ENCODE assay signal across 8 cellular contexts in the genomic region with DNA sequence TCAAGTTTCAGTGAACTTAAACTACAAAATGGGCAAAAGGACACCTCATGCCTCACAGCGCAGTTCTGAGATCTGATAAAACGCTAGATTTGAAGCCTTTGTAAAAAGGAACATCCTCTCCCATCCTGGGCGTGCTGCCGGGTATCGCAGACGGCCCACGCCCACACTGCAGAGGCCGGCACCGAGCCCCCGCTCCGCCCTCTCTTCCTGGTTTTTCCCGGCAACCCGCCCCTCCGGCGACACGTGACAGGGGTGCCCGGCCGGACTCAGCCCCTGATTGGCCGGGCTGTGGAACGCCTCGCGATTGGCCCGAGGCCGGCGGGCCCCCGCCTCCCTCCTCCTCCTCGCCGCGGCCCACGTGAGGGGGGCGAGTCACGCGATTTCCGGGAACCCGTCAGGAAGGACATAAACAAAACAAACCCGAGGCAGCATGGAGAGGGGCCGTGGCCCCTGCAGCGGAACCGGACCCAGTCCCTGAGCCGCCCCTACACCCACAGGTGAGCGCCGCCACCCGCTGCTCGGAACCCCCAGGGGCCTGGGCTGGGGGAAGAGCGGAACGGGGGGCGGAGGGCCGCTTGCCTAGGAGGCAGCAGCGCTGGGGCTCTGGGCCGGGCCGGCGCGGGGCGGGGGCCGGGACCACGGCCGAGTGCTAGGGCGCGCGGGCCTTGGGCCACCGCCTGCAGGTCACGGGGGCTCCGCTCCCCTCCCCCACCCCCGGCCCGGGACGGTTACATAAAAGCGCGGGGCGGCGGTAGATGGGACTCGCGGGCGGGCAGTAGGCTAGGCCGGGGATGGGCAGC. TPM values are rescaled to one million over a fixed set of nuclear protein-coding genes. Genes with fewer than 3 reads are reported as not detected.
DNase-seq lines count a peak whose midpoint lies in the region; ATAC-seq, FAIRE-seq and TF ChIP-seq lines count a peak whose summit lies in the region.

A gene with protein sequence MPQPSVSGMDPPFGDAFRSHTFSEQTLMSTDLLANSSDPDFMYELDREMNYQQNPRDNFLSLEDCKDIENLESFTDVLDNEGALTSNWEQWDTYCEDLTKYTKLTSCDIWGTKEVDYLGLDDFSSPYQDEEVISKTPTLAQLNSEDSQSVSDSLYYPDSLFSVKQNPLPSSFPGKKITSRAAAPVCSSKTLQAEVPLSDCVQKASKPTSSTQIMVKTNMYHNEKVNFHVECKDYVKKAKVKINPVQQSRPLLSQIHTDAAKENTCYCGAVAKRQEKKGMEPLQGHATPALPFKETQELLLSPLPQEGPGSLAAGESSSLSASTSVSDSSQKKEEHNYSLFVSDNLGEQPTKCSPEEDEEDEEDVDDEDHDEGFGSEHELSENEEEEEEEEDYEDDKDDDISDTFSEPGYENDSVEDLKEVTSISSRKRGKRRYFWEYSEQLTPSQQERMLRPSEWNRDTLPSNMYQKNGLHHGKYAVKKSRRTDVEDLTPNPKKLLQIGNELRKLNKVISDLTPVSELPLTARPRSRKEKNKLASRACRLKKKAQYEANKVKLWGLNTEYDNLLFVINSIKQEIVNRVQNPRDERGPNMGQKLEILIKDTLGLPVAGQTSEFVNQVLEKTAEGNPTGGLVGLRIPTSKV (plus strand): TSS at position 370 of the 800 bp plus-strand sequence. CDS start 24,424 bp downstream, outside the sequence.

- ATAC-seq in activated T-helper 17 cell treated with anti-CD3 and anti-CD28 coated beads, Interleukin-2, amount 50 U/mL, for 72 hours (replicated peaks), result peak; percentile 74
- peak; percentile 67 to 71 for ATAC-seq in naive thymus-derived CD8-positive, alpha-beta T cell
- peak; percentile 71 to 75 for ATAC-seq in stimulated activated naive B cell treated with anti-CD40 and anti-IgM and Interleukin-4, amounts not matched to agents 10 μg/mL and 1 μg/mL and 100 μg/mL, for 72 hours (replicated peaks)

- no peaks in the 10 kb centered on the region for H3K27me3 ChIP-seq in fibroblast of lung (ENCODE audit: control insufficient read depth, insufficient read depth, low read length)

- TF ChIP-seq POLR2A in H54 (IDR thresholded peaks at IDR 0.05; ENCODE audit: low read depth, low read length), result peak; percentile 51

- TF ChIP-seq CTCF in RWPE1 (conservative IDR thresholded peaks at IDR 0.05; ENCODE audit: low read depth) (no peak), fibroblast of lung (conservative IDR thresholded peaks at IDR 0.05 in 1 of 2, IDR thresholded peaks at IDR 0.05 in 1 of 2; ENCODE audit: low read depth in 1 of 2, low read length in 2 of 2) (no peak)

- H3K36me3 Mint-ChIP-seq in activated T-helper 17 cell treated with anti-CD3 and anti-CD28 coated beads, Interleukin-2, amount 50 U/mL, for 72 hours (ENCODE audit: low read depth), result peaks cover 15% of the 10 kb centered on the region
- peaks cover 0 to 15% (median 0%) of the 10 kb centered on the region in 3 donors for H3K36me3 Mint-ChIP-seq in naive thymus-derived CD8-positive, alpha-beta T cell
- peaks cover 0 to 8% of the 10 kb centered on the region in 2 donors for H3K36me3 Mint-ChIP-seq in stimulated activated naive B cell treated with anti-CD40 and anti-IgM and Interleukin-4, amounts not matched to agents 10 μg/mL and 1 μg/mL and 100 μg/mL, for 72 hours

- DNase-seq in ELF-1 (ENCODE audit: low read depth, low spot score) (peak; percentile 98), H54 (ENCODE audit: insufficient read length, low spot score) (peak; percentile 90), LoVo (ENCODE audit: low spot score) (peak; percentile 97), RWPE1 (ENCODE audit: low spot score) (peak; percentile 99), fibroblast of lung (ENCODE audit: low read depth in 2 of 2) (peak; percentile 92 to 95)
- peak; percentile 97 to 99 (median 99) for DNase-seq in naive thymus-derived CD8-positive, alpha-beta T cell
- peak; percentile 98 for DNase-seq in stimulated activated naive B cell treated with anti-CD40 and anti-IgM and Interleukin-4, amounts not matched to agents 10 μg/mL and 1 μg/mL and 100 μg/mL, for 72 hours

- peak; percentile 33 for FAIRE-seq in H54 (lab: Jason Lieb, UNC)

- no peaks in the 10 kb centered on the region for H3K36me3 ChIP-seq in fibroblast of lung (ENCODE audit: control insufficient read depth, insufficient read depth, low read length)

- H3K4me2 ChIP-seq in fibroblast of lung (ENCODE audit: extremely low read depth, insufficient read depth, low read length), result peak within 1 kb of the TSS; percentile 80

- peak within 1 kb of the TSS; percentile 78 for H3K9ac ChIP-seq in fibroblast of lung (ENCODE audit: insufficient read depth, low read length)

- CTCF ChIA-PET in RWPE1 (lab: Yijun Ruan, JAX), result interaction anchor here (0.7 kb wide), 1 partner anchor 433 kb away, joined by 3 read pairs; no protein-coding TSS in a partner anchor

- no peaks in the 10 kb centered on the region for H3K9me3 ChIP-seq in fibroblast of lung (ENCODE audit: control insufficient read depth, insufficient read depth, low read depth, low read length)

- POLR2A ChIA-PET in RWPE1 (lab: Yijun Ruan, JAX; ENCODE audit: low non-redundant PET), result interaction anchor here (0.6 kb wide), 1 partner anchor 89 kb away, joined by 3 read pairs; no protein-coding TSS in a partner anchor
- POLR2A ChIA-PET in naive thymus-derived CD8-positive, alpha-beta T cell (lab: Charles Lee), result interaction anchor here (0.5 to 2.4 kb wide), 15 partner anchors 8 to 945 kb away, joined by 3 to 64 read pairs (median 5); a partner anchor contains a TSS

- H3K79me2 ChIP-seq in fibroblast of lung (ENCODE audit: control insufficient read depth, insufficient read depth, low read length), result peaks cover 16% of the 10 kb centered on the region

- peak within 1 kb of the TSS; percentile 67 to 86 (median 78) for H3K4me3 ChIP-seq in fibroblast of lung (replicated peaks in 1 of 4; ENCODE audit: control extremely low read depth in 1 of 4, insufficient read depth in 1 of 4, low read depth in 3 of 4, low read length in 4 of 4)

- H2AFZ ChIP-seq in fibroblast of lung (ENCODE audit: low read length), result peak within 1 kb of the TSS; percentile 93

- H3K27ac ChIP-seq in RWPE1 (peak within 1 kb of the TSS; percentile 90), fibroblast of lung (ENCODE audit: insufficient read depth, low read length) (peak within 1 kb of the TSS; percentile 91)

- peak within 1 kb of the TSS; percentile 96 for H3K27ac Mint-ChIP-seq in activated T-helper 17 cell treated with anti-CD3 and anti-CD28 coated beads, Interleukin-2, amount 50 U/mL, for 72 hours
- H3K27ac Mint-ChIP-seq in naive thymus-derived CD8-positive, alpha-beta T cell, result peak within 1 kb of the TSS; percentile 94 to 98 (median 96)
- peak within 1 kb of the TSS; percentile 98 for H3K27ac Mint-ChIP-seq in stimulated activated naive B cell treated with anti-CD40 and anti-IgM and Interleukin-4, amounts not matched to agents 10 μg/mL and 1 μg/mL and 100 μg/mL, for 72 hours

- peak within 1 kb of the TSS; percentile 91 for H3K4me3 Mint-ChIP-seq in activated T-helper 17 cell treated with anti-CD3 and anti-CD28 coated beads, Interleukin-2, amount 50 U/mL, for 72 hours
- H3K4me3 Mint-ChIP-seq in naive thymus-derived CD8-positive, alpha-beta T cell, result peak within 1 kb of the TSS; percentile 92 to 97 (median 96)
- peak within 1 kb of the TSS; percentile 78 to 97 for H3K4me3 Mint-ChIP-seq in stimulated activated naive B cell treated with anti-CD40 and anti-IgM and Interleukin-4, amounts not matched to agents 10 μg/mL and 1 μg/mL and 100 μg/mL, for 72 hours

- H3K27me3 Mint-ChIP-seq in activated T-helper 17 cell treated with anti-CD3 and anti-CD28 coated beads, Interleukin-2, amount 50 U/mL, for 72 hours, result peaks cover 4% of the 10 kb centered on the region
- no peaks in the 10 kb centered on the region for H3K27me3 Mint-ChIP-seq in naive thymus-derived CD8-positive, alpha-beta T cell
- H3K27me3 Mint-ChIP-seq in stimulated activated naive B cell treated with anti-CD40 and anti-IgM and Interleukin-4, amounts not matched to agents 10 μg/mL and 1 μg/mL and 100 μg/mL, for 72 hours, result peaks cover 7% of the 10 kb centered on the region in 2 donors

- peaks cover 7% of the 10 kb centered on the region for H3K4me1 ChIP-seq in fibroblast of lung (ENCODE audit: control insufficient read depth, extremely low read depth, insufficient read depth, low read length)

- H3K9me3 Mint-ChIP-seq in activated T-helper 17 cell treated with anti-CD3 and anti-CD28 coated beads, Interleukin-2, amount 50 U/mL, for 72 hours, result no peaks in the 10 kb centered on the region
- no peaks in the 10 kb centered on the region for H3K9me3 Mint-ChIP-seq in naive thymus-derived CD8-positive, alpha-beta T cell
- no peaks in the 10 kb centered on the region for H3K9me3 Mint-ChIP-seq in stimulated activated naive B cell treated with anti-CD40 and anti-IgM and Interleukin-4, amounts not matched to agents 10 μg/mL and 1 μg/mL and 100 μg/mL, for 72 hours

- H3K4me1 Mint-ChIP-seq in activated T-helper 17 cell treated with anti-CD3 and anti-CD28 coated beads, Interleukin-2, amount 50 U/mL, for 72 hours, result peaks cover 15% of the 10 kb centered on the region
- H3K4me1 Mint-ChIP-seq in naive thymus-derived CD8-positive, alpha-beta T cell, result peaks cover 14 to 53% (median 39%) of the 10 kb centered on the region in 4 donors
- H3K4me1 Mint-ChIP-seq in stimulated activated naive B cell treated with anti-CD40 and anti-IgM and Interleukin-4, amounts not matched to agents 10 μg/mL and 1 μg/mL and 100 μg/mL, for 72 hours, result peaks cover 13 to 43% of the 10 kb centered on the region in 2 donors

- H4K20me1 ChIP-seq in fibroblast of lung (ENCODE audit: control insufficient read depth, extremely low read depth, insufficient read depth, low read length), result no peaks in the 10 kb centered on the region

RNA-seq across cellular contexts. Expression of the gene that starts here (rescaled TPM):
- 10 to 100 TPM; 10.5 to 29.5 TPM for total RNA-seq in activated T-helper 17 cell treated with anti-CD3 and anti-CD28 coated beads, Interleukin-2, amount 50 U/mL, for 72 hours
- total RNA-seq in fibroblast of lung, result 25.2 and 38.8 TPM in 2 replicates
- 9.1 and 14.4 TPM in 2 replicates for polyA plus RNA-seq in fibroblast of lung
- 5.1 and 8.1 TPM in 2 replicates for polyA plus RNA-seq in fibroblast of lung (2012)
- polyA minus RNA-seq in fibroblast of lung (ENCODE audit: low replicate concordance), result 13.7 and 15.4 TPM in 2 replicates
- total RNA-seq in naive thymus-derived CD8-positive, alpha-beta T cell, result 100 to 1,000 TPM in 1 of 2 experiments, 10 to 100 TPM in 1; 99.4 to 111 TPM
- 10 to 100 TPM; 52.6 to 61.6 (median 55.9) TPM for polyA plus RNA-seq in naive thymus-derived CD8-positive, alpha-beta T cell

Comparison
In these comparisons a context has a peak if more than half of its experiments do, and no peak if none do; other contexts are left out.
1. Peak in every context shown above with its lines: DNase-seq, ATAC-seq, H3K4me3 ChIP-seq and H3K27ac ChIP-seq.